3 cellular contexts compared by ENCODE assay signal in the genomic region with DNA sequence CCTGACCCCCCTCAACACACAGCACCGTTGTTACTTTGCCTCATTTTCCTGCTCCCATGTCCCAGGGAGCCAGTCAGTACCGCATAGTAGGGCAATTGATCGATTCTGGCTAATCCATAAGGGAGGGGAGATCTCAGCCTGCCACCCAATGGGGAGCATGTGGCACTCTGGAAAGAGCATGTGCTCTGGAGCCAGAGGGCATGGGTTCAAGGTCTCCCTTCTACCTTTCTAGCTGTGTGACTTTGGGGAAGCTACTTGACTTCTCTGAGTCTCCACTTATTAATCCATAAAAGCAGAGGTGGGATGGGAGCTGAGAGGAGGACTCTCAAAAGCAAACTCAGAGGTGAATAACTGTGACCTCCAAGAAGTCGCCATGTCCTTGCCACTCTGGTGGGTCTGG. TPM values are rescaled to one million over a fixed set of nuclear protein-coding genes. Genes with fewer than 3 reads are reported as not detected.
"Had no signal": no experiment of that assay in that cellular context is flagged by ENCODE, and none has a peak within 500 bp of the region (broad histone marks: within the 10 kb centered on the region; RNA-seq: fewer than 3 reads in every experiment).

No MANE protein-coding gene starts in this region.

RNA-seq across cellular contexts. Expression of gene PAX8, which starts 27.5 kb away (rescaled TPM):
- total RNA-seq: osteocyte, smooth muscle cell had no signal
- polyA plus RNA-seq: neural cell, smooth muscle cell had no signal
